Comparison of ENCODE assay signal across 1 cellular context in genomic region chr14:39431416-39432178, GRCh38.
TF ChIP-seq lines count a peak whose summit lies in the region.

No MANE protein-coding gene starts in this region.

TF ChIP-seq in HepG2, 621 proteins besides CTCF, POLR2A, EP300 and RAD21 (continued from another document and continues in another):
- TF ChIP-seq, protein P1, sequence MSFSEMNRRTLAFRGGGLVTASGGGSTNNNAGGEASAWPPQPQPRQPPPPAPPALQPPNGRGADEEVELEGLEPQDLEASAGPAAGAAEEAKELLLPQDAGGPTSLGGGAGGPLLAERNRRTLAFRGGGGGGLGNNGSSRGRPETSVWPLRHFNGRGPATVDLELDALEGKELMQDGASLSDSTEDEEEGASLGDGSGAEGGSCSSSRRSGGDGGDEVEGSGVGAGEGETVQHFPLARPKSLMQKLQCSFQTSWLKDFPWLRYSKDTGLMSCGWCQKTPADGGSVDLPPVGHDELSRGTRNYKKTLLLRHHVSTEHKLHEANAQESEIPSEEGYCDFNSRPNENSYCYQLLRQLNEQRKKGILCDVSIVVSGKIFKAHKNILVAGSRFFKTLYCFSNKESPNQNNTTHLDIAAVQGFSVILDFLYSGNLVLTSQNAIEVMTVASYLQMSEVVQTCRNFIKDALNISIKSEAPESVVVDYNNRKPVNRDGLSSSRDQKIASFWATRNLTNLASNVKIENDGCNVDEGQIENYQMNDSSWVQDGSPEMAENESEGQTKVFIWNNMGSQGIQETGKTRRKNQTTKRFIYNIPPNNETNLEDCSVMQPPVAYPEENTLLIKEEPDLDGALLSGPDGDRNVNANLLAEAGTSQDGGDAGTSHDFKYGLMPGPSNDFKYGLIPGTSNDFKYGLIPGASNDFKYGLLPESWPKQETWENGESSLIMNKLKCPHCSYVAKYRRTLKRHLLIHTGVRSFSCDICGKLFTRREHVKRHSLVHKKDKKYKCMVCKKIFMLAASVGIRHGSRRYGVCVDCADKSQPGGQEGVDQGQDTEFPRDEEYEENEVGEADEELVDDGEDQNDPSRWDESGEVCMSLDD (CRISPR knock-in tag; IDR thresholded peaks at IDR 0.05; ENCODE audit: borderline replicate concordance) = 0 out of 2 replicates have a peak, but pooled peaks have one; percentile 24
- TF ChIP-seq, protein P2, sequence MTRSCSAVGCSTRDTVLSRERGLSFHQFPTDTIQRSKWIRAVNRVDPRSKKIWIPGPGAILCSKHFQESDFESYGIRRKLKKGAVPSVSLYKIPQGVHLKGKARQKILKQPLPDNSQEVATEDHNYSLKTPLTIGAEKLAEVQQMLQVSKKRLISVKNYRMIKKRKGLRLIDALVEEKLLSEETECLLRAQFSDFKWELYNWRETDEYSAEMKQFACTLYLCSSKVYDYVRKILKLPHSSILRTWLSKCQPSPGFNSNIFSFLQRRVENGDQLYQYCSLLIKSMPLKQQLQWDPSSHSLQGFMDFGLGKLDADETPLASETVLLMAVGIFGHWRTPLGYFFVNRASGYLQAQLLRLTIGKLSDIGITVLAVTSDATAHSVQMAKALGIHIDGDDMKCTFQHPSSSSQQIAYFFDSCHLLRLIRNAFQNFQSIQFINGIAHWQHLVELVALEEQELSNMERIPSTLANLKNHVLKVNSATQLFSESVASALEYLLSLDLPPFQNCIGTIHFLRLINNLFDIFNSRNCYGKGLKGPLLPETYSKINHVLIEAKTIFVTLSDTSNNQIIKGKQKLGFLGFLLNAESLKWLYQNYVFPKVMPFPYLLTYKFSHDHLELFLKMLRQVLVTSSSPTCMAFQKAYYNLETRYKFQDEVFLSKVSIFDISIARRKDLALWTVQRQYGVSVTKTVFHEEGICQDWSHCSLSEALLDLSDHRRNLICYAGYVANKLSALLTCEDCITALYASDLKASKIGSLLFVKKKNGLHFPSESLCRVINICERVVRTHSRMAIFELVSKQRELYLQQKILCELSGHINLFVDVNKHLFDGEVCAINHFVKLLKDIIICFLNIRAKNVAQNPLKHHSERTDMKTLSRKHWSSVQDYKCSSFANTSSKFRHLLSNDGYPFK (CRISPR knock-in tag; IDR thresholded peaks at IDR 0.05; ENCODE audit: borderline replicate concordance) = 0 out of 2 replicates have a peak, but pooled peaks have one; percentile 41
- no peak for TF ChIP-seq ATRX (CRISPR knock-in tag; IDR thresholded peaks at IDR 0.05; ENCODE audit: borderline replicate concordance)
- TF ChIP-seq ZNF503 (CRISPR knock-in tag; IDR thresholded peaks at IDR 0.05) = no peak
- no peak for TF ChIP-seq ZNF775 (CRISPR knock-in tag; IDR thresholded peaks at IDR 0.05; ENCODE audit: borderline replicate concordance)
- TF ChIP-seq BCL6 (CRISPR knock-in tag; IDR thresholded peaks at IDR 0.05) = no peak; the same call in 1 of the 2 replicates
- TF ChIP-seq ZNF331 (CRISPR knock-in tag; IDR thresholded peaks at IDR 0.05) = no peak
- no peak for TF ChIP-seq MBNL3 (CRISPR knock-in tag; conservative IDR thresholded peaks at IDR 0.05)
- TF ChIP-seq NFYB (CRISPR knock-in tag; IDR thresholded peaks at IDR 0.05) = no peak; the same call in 1 of the 2 replicates
- TF ChIP-seq ZNF678 (CRISPR knock-in tag; IDR thresholded peaks at IDR 0.05) = 0 out of 2 replicates have a peak, but pooled peaks have one; percentile 76
- 0 out of 2 replicates have a peak, but pooled peaks have one; percentile 55 for TF ChIP-seq ZNF737 (CRISPR knock-in tag; IDR thresholded peaks at IDR 0.05; ENCODE audit: borderline replicate concordance)
- TF ChIP-seq RFXANK (CRISPR knock-in tag; IDR thresholded peaks at IDR 0.05) = no peak
- TF ChIP-seq AGO2 (optimal IDR thresholded peaks at IDR 0.05; ENCODE audit: low read depth, low read length) = peak; percentile 76
- TF ChIP-seq, protein P3, sequence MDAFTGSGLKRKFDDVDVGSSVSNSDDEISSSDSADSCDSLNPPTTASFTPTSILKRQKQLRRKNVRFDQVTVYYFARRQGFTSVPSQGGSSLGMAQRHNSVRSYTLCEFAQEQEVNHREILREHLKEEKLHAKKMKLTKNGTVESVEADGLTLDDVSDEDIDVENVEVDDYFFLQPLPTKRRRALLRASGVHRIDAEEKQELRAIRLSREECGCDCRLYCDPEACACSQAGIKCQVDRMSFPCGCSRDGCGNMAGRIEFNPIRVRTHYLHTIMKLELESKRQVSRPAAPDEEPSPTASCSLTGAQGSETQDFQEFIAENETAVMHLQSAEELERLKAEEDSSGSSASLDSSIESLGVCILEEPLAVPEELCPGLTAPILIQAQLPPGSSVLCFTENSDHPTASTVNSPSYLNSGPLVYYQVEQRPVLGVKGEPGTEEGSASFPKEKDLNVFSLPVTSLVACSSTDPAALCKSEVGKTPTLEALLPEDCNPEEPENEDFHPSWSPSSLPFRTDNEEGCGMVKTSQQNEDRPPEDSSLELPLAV (CRISPR knock-in tag; conservative IDR thresholded peaks at IDR 0.05; ENCODE audit: low read depth) = 0 out of 2 replicates have a peak, but pooled peaks have one; percentile 60
- TF ChIP-seq PBX3 (CRISPR knock-in tag; IDR thresholded peaks at IDR 0.05; ENCODE audit: borderline replicate concordance) = no peak
- TF ChIP-seq, protein P4, sequence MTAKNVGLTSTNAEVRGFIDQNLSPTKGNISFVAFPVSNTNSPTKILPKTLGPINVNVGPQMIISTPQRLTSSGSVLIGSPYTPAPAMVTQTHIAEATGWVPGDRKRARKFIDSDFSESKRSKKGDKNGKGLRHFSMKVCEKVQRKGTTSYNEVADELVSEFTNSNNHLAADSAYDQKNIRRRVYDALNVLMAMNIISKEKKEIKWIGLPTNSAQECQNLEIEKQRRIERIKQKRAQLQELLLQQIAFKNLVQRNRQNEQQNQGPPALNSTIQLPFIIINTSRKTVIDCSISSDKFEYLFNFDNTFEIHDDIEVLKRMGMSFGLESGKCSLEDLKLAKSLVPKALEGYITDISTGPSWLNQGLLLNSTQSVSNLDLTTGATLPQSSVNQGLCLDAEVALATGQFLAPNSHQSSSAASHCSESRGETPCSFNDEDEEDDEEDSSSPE (CRISPR knock-in tag; IDR thresholded peaks at IDR 0.05) = no peak; the same call in 1 of the 2 replicates
- TF ChIP-seq, protein P5, sequence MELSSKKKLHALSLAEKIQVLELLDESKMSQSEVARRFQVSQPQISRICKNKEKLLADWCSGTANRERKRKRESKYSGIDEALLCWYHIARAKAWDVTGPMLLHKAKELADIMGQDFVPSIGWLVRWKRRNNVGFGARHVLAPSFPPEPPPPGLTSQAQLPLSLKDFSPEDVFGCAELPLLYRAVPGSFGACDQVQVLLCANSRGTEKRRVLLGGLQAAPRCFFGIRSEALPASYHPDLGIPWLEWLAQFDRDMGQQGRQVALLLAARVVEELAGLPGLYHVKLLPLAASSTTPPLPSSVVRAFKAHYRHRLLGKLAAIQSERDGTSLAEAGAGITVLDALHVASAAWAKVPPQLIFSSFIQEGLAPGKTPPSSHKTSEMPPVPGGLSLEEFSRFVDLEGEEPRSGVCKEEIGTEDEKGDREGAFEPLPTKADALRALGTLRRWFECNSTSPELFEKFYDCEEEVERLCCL (CRISPR knock-in tag; IDR thresholded peaks at IDR 0.05; ENCODE audit: borderline replicate concordance) = no peak
- TF ChIP-seq ZNF605 (CRISPR knock-in tag; IDR thresholded peaks at IDR 0.05) = peak; percentile 90; the same call in 1 of the 2 replicates
- TF ChIP-seq, protein P6, sequence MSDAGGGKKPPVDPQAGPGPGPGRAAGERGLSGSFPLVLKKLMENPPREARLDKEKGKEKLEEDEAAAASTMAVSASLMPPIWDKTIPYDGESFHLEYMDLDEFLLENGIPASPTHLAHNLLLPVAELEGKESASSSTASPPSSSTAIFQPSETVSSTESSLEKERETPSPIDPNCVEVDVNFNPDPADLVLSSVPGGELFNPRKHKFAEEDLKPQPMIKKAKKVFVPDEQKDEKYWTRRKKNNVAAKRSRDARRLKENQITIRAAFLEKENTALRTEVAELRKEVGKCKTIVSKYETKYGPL (CRISPR knock-in tag; IDR thresholded peaks at IDR 0.05) = no peak; the same call in 1 of the 2 replicates
- no peak; the same call in 1 of the 2 replicates for TF ChIP-seq ZNF12 (CRISPR knock-in tag; IDR thresholded peaks at IDR 0.05)
- no peak for TF ChIP-seq GZF1 (CRISPR knock-in tag; IDR thresholded peaks at IDR 0.05)
- no peak for TF ChIP-seq ZSCAN20 (CRISPR knock-in tag; IDR thresholded peaks at IDR 0.05; ENCODE audit: borderline replicate concordance)
- TF ChIP-seq MAZ (IDR thresholded peaks at IDR 0.05; ENCODE audit: borderline replicate concordance, low read depth, low read length) = no peak
- TF ChIP-seq MAZ (CRISPR knock-in tag; IDR thresholded peaks at IDR 0.05; ENCODE audit: low read depth) = peak; percentile 50
- TF ChIP-seq HIVEP1 (CRISPR knock-in tag; IDR thresholded peaks at IDR 0.05) = peak; percentile 84
- peak; percentile 13; the same call in 1 of the 2 replicates for TF ChIP-seq ZIK1 (CRISPR knock-in tag; IDR thresholded peaks at IDR 0.05; ENCODE audit: borderline replicate concordance, low read depth)
- peak; percentile 85; the same call in 1 of the 2 replicates for TF ChIP-seq MZF1 (CRISPR knock-in tag; IDR thresholded peaks at IDR 0.05; ENCODE audit: borderline replicate concordance)
- TF ChIP-seq ZNF441 (CRISPR knock-in tag; IDR thresholded peaks at IDR 0.05; ENCODE audit: borderline replicate concordance) = no peak
- TF ChIP-seq ZNF589 (CRISPR knock-in tag; conservative IDR thresholded peaks at IDR 0.05) = 0 out of 2 replicates have a peak, but pooled peaks have one; percentile 86
- TF ChIP-seq ZNF20 (CRISPR knock-in tag; IDR thresholded peaks at IDR 0.05) = 0 out of 2 replicates have a peak, but pooled peaks have one; percentile 14
- no peak for TF ChIP-seq ZNF318 (CRISPR knock-in tag; IDR thresholded peaks at IDR 0.05)
- TF ChIP-seq CREB1 (IDR thresholded peaks at IDR 0.05) = no peak
- TF ChIP-seq CREB1 (CRISPR knock-in tag; IDR thresholded peaks at IDR 0.05) = no peak
- TF ChIP-seq ZNF891 (CRISPR knock-in tag; IDR thresholded peaks at IDR 0.05) = peak; percentile 41; the same call in 1 of the 2 replicates
